In genomic region chr16:72129976-72130656, GRCh38 we compare ENCODE assay signal across 14 cellular contexts. TPM values are rescaled to one million over a fixed set of nuclear protein-coding genes. Genes with fewer than 3 reads are reported as not detected.
"Had no signal": no experiment of that assay in that cellular context is flagged by ENCODE, and none has a peak within 500 bp of the region (broad histone marks: within the 10 kb centered on the region; RNA-seq: fewer than 3 reads in every experiment).

No MANE protein-coding gene starts in this region.

- H3K27me3 Mint-ChIP-seq: activated naive CD8-positive, alpha-beta T cell treated with anti-CD3 and anti-CD28 coated beads for 36 hours; naive B cell had no signal

- ATAC-seq: effector memory CD8-positive, alpha-beta T cell; left ventricle myocardium superior; right lobe of liver had no signal

- H3K36me3 ChIP-seq: neural progenitor cell, right lobe of liver, uterus, WERI-Rb-1 had no signal

- H3K9ac ChIP-seq: neural progenitor cell had no signal

- H3K4me3 ChIP-seq: neural progenitor cell, right lobe of liver, uterus had no signal

- H3K9me3 ChIP-seq: right lobe of liver, uterus had no signal

- H3K9me3 Mint-ChIP-seq: activated naive CD8-positive, alpha-beta T cell treated with anti-CD3 and anti-CD28 coated beads for 36 hours; effector memory CD8-positive, alpha-beta T cell; naive B cell; neural progenitor cell had no signal

- H3K27me3 ChIP-seq: neural progenitor cell, right lobe of liver, uterus had no signal

- H3K4me3 Mint-ChIP-seq: activated naive CD8-positive, alpha-beta T cell treated with anti-CD3 and anti-CD28 coated beads for 36 hours; effector memory CD8-positive, alpha-beta T cell; naive B cell; neural progenitor cell had no signal

- H3K27ac Mint-ChIP-seq: activated naive CD8-positive, alpha-beta T cell treated with anti-CD3 and anti-CD28 coated beads for 36 hours; effector memory CD8-positive, alpha-beta T cell; neural progenitor cell had no signal

- H3K27ac ChIP-seq: right lobe of liver, uterus, WERI-Rb-1 had no signal

- H3K4me1 Mint-ChIP-seq: activated naive CD8-positive, alpha-beta T cell treated with anti-CD3 and anti-CD28 coated beads for 36 hours had no signal

- H2AFZ ChIP-seq: neural progenitor cell had no signal

- H3K4me1 ChIP-seq: uterus had no signal

- H3K4me2 ChIP-seq: neural progenitor cell had no signal

- DNase-seq: activated CD4-positive, alpha-beta T cell treated with anti-CD3 and anti-CD28 coated beads, Interleukin-2, amount 50 U/mL, for 48 hours; activated naive CD8-positive, alpha-beta T cell treated with anti-CD3 and anti-CD28 coated beads for 36 hours; amniotic stem cell; dermis blood vessel endothelial cell; effector memory CD8-positive, alpha-beta T cell; foreskin fibroblast; left ventricle myocardium superior; naive B cell; right lobe of liver; small intestine; stimulated activated CD4-positive, alpha-beta T cell treated with anti-CD3 and anti-CD28 coated beads, Interleukin-4, amount 100 ng/mL, for 1 hour; uterus; WERI-Rb-1 had no signal

- H3K36me3 Mint-ChIP-seq: naive B cell, neural progenitor cell had no signal

RNA-seq across cellular contexts. Expression of gene PMFBP1, which starts 41.8 kb away (rescaled TPM):
- total RNA-seq: dermis blood vessel endothelial cell, left ventricle myocardium superior had no signal
